ENCODE assay signal across 22 cellular contexts in the genomic region with DNA sequence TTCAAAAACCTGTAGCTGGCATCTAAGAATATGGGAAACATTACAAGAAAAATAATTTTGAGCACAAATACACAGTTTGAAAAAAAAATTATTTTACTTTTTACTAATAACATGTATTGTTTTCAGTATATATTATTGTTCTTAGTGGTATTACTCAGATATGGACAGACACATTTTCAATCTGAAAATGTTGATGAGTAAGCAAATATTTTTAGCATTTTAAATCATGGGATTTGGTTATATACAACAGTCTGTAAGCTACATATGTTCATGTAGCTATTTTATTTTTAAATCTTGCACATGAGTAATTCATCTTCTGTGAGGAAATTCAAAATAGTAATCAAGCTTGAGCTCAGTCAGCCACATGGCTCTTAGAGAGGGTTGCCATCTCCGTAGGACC.
DNase-seq lines count a peak whose midpoint lies in the region; ATAC-seq, FAIRE-seq and TF ChIP-seq lines count a peak whose summit lies in the region.
"Had no signal": no experiment of that assay in that cellular context is flagged by ENCODE, and none has a peak within 500 bp of the region (broad histone marks: within the 10 kb centered on the region; RNA-seq: fewer than 3 reads in every experiment).

No MANE protein-coding gene starts in this region.

- H3K79me2 ChIP-seq in H1 (ENCODE audit: control insufficient read depth in 1 of 2, insufficient read depth in 2 of 2, low read length in 2 of 2) = no peaks in the 10 kb centered on the region

- DNase-seq in IMR-90 (no peak), H1 (ENCODE audit: low read depth in 1 of 2, low spot score in 2 of 2) (no peak), SIG-M5 (lab: John Stamatoyannopoulos, UW) (no peak), iPS-NIHi11 (ENCODE audit: low spot score) (no peak)
- DNase-seq: 8988T; CD4-positive, CD25-positive, alpha-beta regulatory T cell; CD8-positive, alpha-beta T cell; DMS 273 treated with DMSO at 0.1 percent for 48 hours; DMS79; EL; GDM1; HFFc6 had no signal

- POLR2A ChIA-PET in IMR-90 (lab: Charles Lee; ENCODE audit: unreplicated experiment) (no interaction called here), H1 (lab: Charles Lee; ENCODE audit: partially characterized antibody) (no interaction called here)

- TF ChIP-seq EP300 in H1 (IDR thresholded peaks at IDR 0.05; ENCODE audit: borderline replicate concordance in 1 of 2, low read depth in 2 of 2, low read length in 2 of 2) = no peak

- H3K18ac ChIP-seq in IMR-90 (ENCODE audit: low read depth, low read length) (no peak overlapping the region), H1 (ENCODE audit: extremely low read depth, low read length) (no peak overlapping the region)

- H2BK20ac ChIP-seq in IMR-90 (ENCODE audit: low read depth, low read length) = no peak overlapping the region
- no peak overlapping the region for H2BK20ac ChIP-seq in H1 (ENCODE audit: low read length)

- H3K9ac ChIP-seq in IMR-90 (ENCODE audit: low read depth, low read length) = no peak overlapping the region
- H3K9ac ChIP-seq in H1 (replicated peaks in 1 of 4; ENCODE audit: extremely low read depth in 1 of 4, low read depth in 3 of 4, low read length in 3 of 4) = no peak overlapping the region
- H3K9ac ChIP-seq: BLaER1 had no signal

- H2BK120ac ChIP-seq in IMR-90 (ENCODE audit: low read depth, low read length) (no peak overlapping the region), H1 (replicated peaks; ENCODE audit: low read depth, low read length) (no peak overlapping the region)

- H3K4me3 ChIP-seq in IMR-90 (ENCODE audit: insufficient read depth, low read depth, low read length) (no peak overlapping the region), H1 (ENCODE audit: extremely low read depth in 1 of 4, insufficient read depth in 2 of 4, low read depth in 3 of 4, low read length in 4 of 4) (no peak overlapping the region)
- H3K4me3 ChIP-seq: BLaER1, GM12878, GM23338, HAP-1 had no signal

- in situ Hi-C loops in IMR-90 (cut with MboI; ENCODE audit: low sequenced_read_pairs) = no loop called here

- no peaks in the 10 kb centered on the region for H3K4me1 ChIP-seq in IMR-90 (ENCODE audit: control insufficient read depth, insufficient read depth, low read length)
- H3K4me1 ChIP-seq in H1 (replicated peaks in 1 of 4; ENCODE audit: control insufficient read depth in 3 of 4, insufficient read depth in 4 of 4, low read length in 3 of 4) = no peaks in the 10 kb centered on the region
- H3K4me1 ChIP-seq: HAP-1 had no signal

- H2AFZ ChIP-seq in IMR-90 (replicated peaks; ENCODE audit: low read length, poor library complexity) (no peak overlapping the region), H1 (ENCODE audit: low read length) (no peak overlapping the region)

- H3K36me3 ChIP-seq in IMR-90 (ENCODE audit: control insufficient read depth, insufficient read depth, low read length) (no peaks in the 10 kb centered on the region), H1 (ENCODE audit: control insufficient read depth in 2 of 4, insufficient read depth in 4 of 4, low read length in 3 of 4) (no peaks in the 10 kb centered on the region)
- H3K36me3 ChIP-seq: BLaER1, HAP-1 had no signal

- no peak overlapping the region for H3K27ac ChIP-seq in IMR-90 (ENCODE audit: insufficient read depth, low read length)
- H3K27ac ChIP-seq in H1 (ENCODE audit: low read depth, low read length) = no peak overlapping the region
- H3K27ac ChIP-seq: BLaER1, C4-2B had no signal

- no peak overlapping the region for H2BK12ac ChIP-seq in H1 (ENCODE audit: low read depth, low read length)

- no peak overlapping the region for H3K4me2 ChIP-seq in IMR-90 (ENCODE audit: low read depth, low read length)
- H3K4me2 ChIP-seq in H1 (ENCODE audit: insufficient read depth in 1 of 2, low read depth in 2 of 2, low read length in 2 of 2) = no peak overlapping the region
- H3K4me2 ChIP-seq: BLaER1, GM23338 had no signal

- H2AK9ac ChIP-seq in IMR-90 (replicated peaks; ENCODE audit: low read depth, low read length, poor library complexity) = no peak overlapping the region

- CTCF ChIA-PET in IMR-90 (lab: Yijun Ruan, JAX) (no interaction called here), H1 (lab: Charles Lee; ENCODE audit: partially characterized antibody) (interaction anchor here (0.6 to 1.1 kb wide), 2 partner anchors 11 to 182 kb away, joined by 4 read pairs; no protein-coding TSS in a partner anchor)

- H3K23ac ChIP-seq in IMR-90 (ENCODE audit: low read depth, low read length) (no peak overlapping the region), H1 (ENCODE audit: insufficient read length) (no peak overlapping the region)

- H4K20me1 ChIP-seq in IMR-90 (ENCODE audit: insufficient read depth, low read length) = no peaks in the 10 kb centered on the region
- no peaks in the 10 kb centered on the region for H4K20me1 ChIP-seq in H1 (replicated peaks in 1 of 2; ENCODE audit: control insufficient read depth in 1 of 2, insufficient read depth in 2 of 2, low read length in 2 of 2)
- H4K20me1 ChIP-seq: BLaER1 had no signal

- H4K5ac ChIP-seq in IMR-90 (ENCODE audit: low read depth, low read length) (no peak overlapping the region), H1 (ENCODE audit: insufficient read length, low read depth, low read length) (no peak overlapping the region)

- no peak for TF ChIP-seq RAD21 in IMR-90 (IDR thresholded peaks at IDR 0.05; ENCODE audit: low read length)
- no peak for TF ChIP-seq RAD21 in H1 (IDR thresholded peaks at IDR 0.05 in 1 of 2, conservative IDR thresholded peaks at IDR 0.05 in 1 of 2; ENCODE audit: low read depth in 2 of 2, low read length in 2 of 2)

- BruUV-seq in IMR-90 (replicated peaks; lab: Mats Ljungman, UMichigan) = no TSS peak

- H2AK5ac ChIP-seq in IMR-90 (ENCODE audit: low read depth, low read length) (no peak overlapping the region), H1 (ENCODE audit: low read depth, low read length) (no peak overlapping the region)

- H2BK15ac ChIP-seq in IMR-90 (ENCODE audit: low read depth, low read length) (no peak overlapping the region), H1 (ENCODE audit: low read length) (no peak overlapping the region)

- H3K4ac ChIP-seq in IMR-90 (ENCODE audit: low read depth, low read length) (no peak overlapping the region), H1 (replicated peaks; ENCODE audit: insufficient read length, low read depth, low read length) (no peak overlapping the region)

- H3K27me3 ChIP-seq in IMR-90 (ENCODE audit: control insufficient read depth, insufficient read depth, low read length) (no peaks in the 10 kb centered on the region; the same call in 1 of the 2 replicates), H1 (replicated peaks in 1 of 4; ENCODE audit: control insufficient read depth in 3 of 4, extremely low read depth in 1 of 4, insufficient read depth in 3 of 4, low read length in 3 of 4) (no peaks in the 10 kb centered on the region)
- H3K27me3 ChIP-seq: BLaER1 had no signal

- intact Hi-C loops in IMR-90 (cut with micrococcal nuclease) = no loop called here

- H4K8ac ChIP-seq in IMR-90 (ENCODE audit: low read depth in 2 of 2, low read length in 2 of 2) = no peak overlapping the region
- H4K8ac ChIP-seq in H1 (ENCODE audit: extremely low read depth, insufficient read depth, low read length) = no peak overlapping the region

- H3K9me1 ChIP-seq in IMR-90 (ENCODE audit: insufficient read depth, low read length) = no peaks in the 10 kb centered on the region

- dilution Hi-C loops in IMR-90 (cut with HindIII; ENCODE audit: low sequenced_read_pairs, unreplicated experiment) = no loop called here

- H3K79me1 ChIP-seq in IMR-90 (ENCODE audit: low read depth in 1 of 2, low read length in 2 of 2) (no peaks in the 10 kb centered on the region), H1 (ENCODE audit: low read depth, low read length) (no peaks in the 10 kb centered on the region)

- no peak for ATAC-seq in IMR-90 (ENCODE audit: low read depth)
- ATAC-seq in HG02623 (IDR thresholded peaks at IDR 0.05; ENCODE audit: unreplicated experiment) = no peak
- ATAC-seq: CD8-positive, alpha-beta T cell; GM12878; GM23338 had no signal

- H3K14ac ChIP-seq in IMR-90 (replicated peaks; ENCODE audit: low read depth, low read length) (no peak overlapping the region), H1 (ENCODE audit: insufficient read length) (no peak overlapping the region)

- FAIRE-seq in A204.1 (lab: Jason Lieb, UNC) = peak; percentile 14
- no peak for FAIRE-seq in H1 (lab: Jason Lieb, UNC)
- FAIRE-seq: D721Med, GM12878, GM19239, H54 had no signal

- TF ChIP-seq POLR2A in IMR-90 (IDR thresholded peaks at IDR 0.05; ENCODE audit: low read depth, low read length) (no peak), H1 (IDR thresholded peaks at IDR 0.05; ENCODE audit: control extremely low read depth in 1 of 2, low read depth in 2 of 2, low read length in 2 of 2) (no peak)

- H3K9me3 ChIP-seq in IMR-90 (ENCODE audit: control insufficient read depth, insufficient read depth, low read length) = no peaks in the 10 kb centered on the region
- peaks cover 0 to 3% of the 10 kb centered on the region in 2 experiments; a peak in 1 of 4 replicates for H3K9me3 ChIP-seq in H1 (ENCODE audit: insufficient read depth in 2 of 2, low read depth in 1 of 2, low read length in 1 of 2)
- H3K9me3 ChIP-seq: BLaER1, HAP-1 had no signal

- H4K91ac ChIP-seq in IMR-90 (ENCODE audit: insufficient read depth, low read depth, low read length) = no peak overlapping the region
- no peak overlapping the region for H4K91ac ChIP-seq in H1 (replicated peaks; ENCODE audit: insufficient read length, low read length)

- no peaks in the 10 kb centered on the region for H3K23me2 ChIP-seq in H1 (ENCODE audit: low read depth, low read length)

- TF ChIP-seq CTCF in IMR-90 (conservative IDR thresholded peaks at IDR 0.05; ENCODE audit: low read depth, low read length) = no peak
- TF ChIP-seq CTCF in H1 (IDR thresholded peaks at IDR 0.05; ENCODE audit: control extremely low read depth in 1 of 3, insufficient read depth in 1 of 3, low read depth in 1 of 3, low read length in 3 of 3) = no peak

- no CpG with 5 or more reads among the region's 1 CpG for WGBS in IMR-90 (ENCODE audit: extremely low coverage in 2 of 2, insufficient read length in 1 of 2), 2 experiments
- 85% methylated on average over 1 of the region's 1 CpG; no CpG with 5 or more reads in 1 of the 2 experiments for WGBS in H1 (ENCODE audit: extremely low coverage in 1 of 2, insufficient coverage in 1 of 2, insufficient read length in 1 of 2, insufficient replicate concordance in 2 of 2, low coverage in 1 of 2, low lambda C conversion rate in 2 of 2, missing lambda C conversion rate in 1 of 2), 2 experiments

- H2BK5ac ChIP-seq in IMR-90 (ENCODE audit: low read depth, low read length, poor library complexity, severe bottlenecking) = no peak overlapping the region
- no peak overlapping the region for H2BK5ac ChIP-seq in H1 (ENCODE audit: low read depth, low read length)

- H3K56ac ChIP-seq in IMR-90 (ENCODE audit: extremely low read depth, insufficient read depth, low read length) (no peak overlapping the region), H1 (replicated peaks; ENCODE audit: insufficient read length, low read depth, low read length) (no peak overlapping the region)

TF ChIP-seq in IMR-90, 13 proteins besides CTCF, POLR2A, EP300 and RAD21 (continues in another document):
- TF ChIP-seq MAFK (IDR thresholded peaks at IDR 0.05; ENCODE audit: low read depth, low read length) = peak; percentile 90
- no peak for TF ChIP-seq BHLHE40 (IDR thresholded peaks at IDR 0.05; ENCODE audit: low read depth, low read length)

TF ChIP-seq in H1, 55 proteins besides CTCF, POLR2A, EP300 and RAD21:
- peak; percentile 60; the same call in 1 of the 2 replicates for TF ChIP-seq MAFK (IDR thresholded peaks at IDR 0.05; ENCODE audit: low read depth, low read length)
- TF ChIP-seq JUND (IDR thresholded peaks at IDR 0.05; ENCODE audit: low read length) = no peak
